In the genomic region with DNA sequence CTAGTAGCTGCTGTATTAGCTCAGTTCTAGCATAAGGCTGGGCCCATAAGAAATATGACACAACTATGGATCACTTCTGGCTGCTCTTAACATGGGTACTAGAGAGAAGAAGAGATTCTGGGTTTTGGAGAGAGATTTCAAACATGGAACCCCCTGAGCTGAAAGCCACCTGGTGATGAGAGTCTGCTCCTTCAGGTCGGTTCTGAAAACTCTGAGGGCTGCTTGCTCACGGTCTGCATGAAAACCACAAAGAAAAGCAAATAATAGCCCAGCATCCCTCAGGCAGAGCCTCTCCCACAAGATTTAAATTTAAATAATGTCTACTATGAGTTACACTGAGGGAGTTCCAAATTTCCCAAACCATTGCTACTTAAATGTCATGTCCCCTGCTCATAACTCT, we compare ENCODE assay signal across 15 cellular contexts.
DNase-seq lines count a peak whose midpoint lies in the region; ATAC-seq and TF ChIP-seq lines count a peak whose summit lies in the region.
"Had no signal": no experiment of that assay in that cellular context is flagged by ENCODE, and none has a peak within 500 bp of the region (broad histone marks: within the 10 kb centered on the region; RNA-seq: fewer than 3 reads in every experiment).

No MANE protein-coding gene starts in this region.

- no TSS peak for BruUV-seq in PC-3 (replicated peaks; lab: Mats Ljungman, UMichigan)

- H3T11ph ChIP-seq in H9 (ENCODE audit: low read length): no peak overlapping the region

- H2BK15ac ChIP-seq in H9 (ENCODE audit: low read depth, low read length): no peak overlapping the region

- H3K23me2 ChIP-seq in H9 (ENCODE audit: insufficient read length, low read depth, low read length, poor library complexity, severe bottlenecking): no peaks in the 10 kb centered on the region

- H3K27me3 ChIP-seq in H9 (ENCODE audit: insufficient read depth, low read length) (no peaks in the 10 kb centered on the region), PC-3 (ENCODE audit: low read length) (no peaks in the 10 kb centered on the region), endodermal cell (ENCODE audit: control insufficient read depth, insufficient read depth, low read length, poor library complexity, severe bottlenecking) (peaks cover 88% of the 10 kb centered on the region)

- no peaks in the 10 kb centered on the region for H3K9me2 ChIP-seq in PC-3 (replicated peaks; ENCODE audit: low read length)

- H3K27ac ChIP-seq in H9 (ENCODE audit: insufficient read length, low read depth, low read length) (no peak overlapping the region), PC-3 (ENCODE audit: low read length) (no peak overlapping the region), endodermal cell (ENCODE audit: low read depth, low read length) (no peak overlapping the region)
- H3K27ac ChIP-seq: BLaER1 treated with 17β-estradiol and CSF1 and Interleukin-3, amounts not matched to agents 10 nM and 100 nM; GM23248; KMS-11 had no signal

- no peaks in the 10 kb centered on the region for H3F3A ChIP-seq in PC-3 (ENCODE audit: low read length, unreplicated experiment)

- H3K4me3 ChIP-seq in PC-3 (ENCODE audit: low read length) (no peak overlapping the region), endodermal cell (ENCODE audit: low read length) (no peak overlapping the region)
- H3K4me3 ChIP-seq: BLaER1 treated with 17β-estradiol and CSF1 and Interleukin-3, amounts not matched to agents 10 nM and 100 nM; GM23248 had no signal

- H3K56ac ChIP-seq in H9 (ENCODE audit: insufficient read length, low read depth, low read length): no peak overlapping the region

- H3K4ac ChIP-seq in H9 (ENCODE audit: low read depth, low read length): no peak overlapping the region

- DNase-seq in H9 (no peak), NCI-H187 (lab: John Stamatoyannopoulos, UW) (peak; percentile 12 to 50), PC-3 (peak; percentile 54), endodermal cell (no peak)
- DNase-seq in activated CD8-positive, alpha-beta memory T cell treated with anti-CD3 and anti-CD28 coated beads, Interleukin-2, amount 10 ng/mL, durations not matched to agents 7 days and 5 days: no peak
- DNase-seq: ACHN; CD4-positive, CD25-positive, alpha-beta regulatory T cell; DMS 273 treated with DMSO at 0.1 percent for 48 hours; EL; GM23248 had no signal

- H3K4me1 Mint-ChIP-seq in H9 (peaks cover 10 to 14% of the 10 kb centered on the region in 2 experiments), endodermal cell (peaks cover 5% of the 10 kb centered on the region)
- no peaks in the 10 kb centered on the region for H3K4me1 Mint-ChIP-seq in activated CD8-positive, alpha-beta memory T cell treated with anti-CD3 and anti-CD28 coated beads, Interleukin-2, amount 10 ng/mL, durations not matched to agents 7 days and 5 days
- H3K4me1 Mint-ChIP-seq: CD4-positive, CD25-positive, alpha-beta regulatory T cell had no signal

- no peak overlapping the region for H3K4me3 Mint-ChIP-seq in H9
- no peak overlapping the region for H3K4me3 Mint-ChIP-seq in endodermal cell
- no peak overlapping the region for H3K4me3 Mint-ChIP-seq in activated CD8-positive, alpha-beta memory T cell treated with anti-CD3 and anti-CD28 coated beads, Interleukin-2, amount 10 ng/mL, durations not matched to agents 7 days and 5 days
- H3K4me3 Mint-ChIP-seq: CD4-positive, CD25-positive, alpha-beta regulatory T cell had no signal

- no peak overlapping the region for H2BK20ac ChIP-seq in H9 (ENCODE audit: low read depth, low read length, poor library complexity, severe bottlenecking)

- H2BK5ac ChIP-seq in H9 (ENCODE audit: insufficient read length, low read length): no peak overlapping the region

- H3K9ac ChIP-seq in H9 (ENCODE audit: extremely low read depth, insufficient read length, low read length) (no peak overlapping the region), PC-3 (ENCODE audit: low read length) (no peak overlapping the region), endodermal cell (ENCODE audit: extremely low read depth, low read length, poor library complexity, severe bottlenecking) (no peak overlapping the region)
- H3K9ac ChIP-seq: BLaER1 treated with 17β-estradiol and CSF1 and Interleukin-3, amounts not matched to agents 10 nM and 100 nM; GM23248; KMS-11 had no signal

- intact Hi-C loops in PC-3 (cut with micrococcal nuclease): no loop called here

- H2BK12ac ChIP-seq in H9 (ENCODE audit: insufficient read length, low read depth, low read length): no peak overlapping the region

- H3K4me1 ChIP-seq in H9 (ENCODE audit: insufficient read depth, low read length) (peaks cover 3% of the 10 kb centered on the region; the same call in 1 of the 2 replicates), PC-3 (ENCODE audit: insufficient read depth, low read length) (no peaks in the 10 kb centered on the region), endodermal cell (ENCODE audit: control insufficient read depth, insufficient read depth, low read length) (no peaks in the 10 kb centered on the region)

- no peak overlapping the region for H3K18ac ChIP-seq in H9 (ENCODE audit: insufficient read length, low read depth, low read length)

- H3K36me3 ChIP-seq in PC-3 (ENCODE audit: low read depth, low read length) (no peaks in the 10 kb centered on the region), endodermal cell (ENCODE audit: control insufficient read depth, insufficient read depth, low read length) (no peaks in the 10 kb centered on the region)
- H3K36me3 ChIP-seq: BLaER1 treated with 17β-estradiol and CSF1 and Interleukin-3, amounts not matched to agents 10 nM and 100 nM had no signal

- H4K5ac ChIP-seq in H9 (ENCODE audit: insufficient read length, low read depth, low read length): no peak overlapping the region

- no peak overlapping the region for H4K8ac ChIP-seq in H9 (replicated peaks; ENCODE audit: insufficient read length, low read depth, low read length)

- peak; percentile 30; the same call in 2 of the 3 replicates for TF ChIP-seq CTCF in H9 (conservative IDR thresholded peaks at IDR 0.05)
- peak; percentile 35; the same call in 1 of the 2 replicates for TF ChIP-seq CTCF in PC-3 (conservative IDR thresholded peaks at IDR 0.05; ENCODE audit: low read depth, low read length)
- TF ChIP-seq CTCF in endodermal cell (conservative IDR thresholded peaks at IDR 0.05): peak; percentile 49

- H3K27me3 Mint-ChIP-seq in H9 (ENCODE audit: low read depth) (peaks cover 21% of the 10 kb centered on the region), endodermal cell (ENCODE audit: insufficient read depth) (peaks cover 66% of the 10 kb centered on the region)
- H3K27me3 Mint-ChIP-seq in activated CD8-positive, alpha-beta memory T cell treated with anti-CD3 and anti-CD28 coated beads, Interleukin-2, amount 10 ng/mL, durations not matched to agents 7 days and 5 days: no peaks in the 10 kb centered on the region

- no peak overlapping the region for H2BK120ac ChIP-seq in H9 (ENCODE audit: low read depth, low read length, poor library complexity, severe bottlenecking)

- H3K9me3 ChIP-seq in H9 (ENCODE audit: control insufficient read depth, low read depth, low read length) (no peaks in the 10 kb centered on the region), PC-3 (ENCODE audit: low read length) (no peaks in the 10 kb centered on the region), endodermal cell (ENCODE audit: control insufficient read depth, low read length) (peaks cover 15% of the 10 kb centered on the region)

- ATAC-seq in PC-3 (no peak; the same call in 1 of the 2 replicates), GM19463 (IDR thresholded peaks at IDR 0.05; ENCODE audit: unreplicated experiment) (no peak), GM21515 (IDR thresholded peaks at IDR 0.05; ENCODE audit: unreplicated experiment) (no peak)
- ATAC-seq in activated CD8-positive, alpha-beta memory T cell treated with anti-CD3 and anti-CD28 coated beads, Interleukin-2, amount 10 ng/mL, durations not matched to agents 7 days and 5 days: no peak
- ATAC-seq: HepG2 had no signal

- CTCF ChIA-PET in PC-3 (lab: Charles Lee): interaction anchor here (0.5 kb wide), 1 partner anchor 74 kb away, joined by 3 read pairs; no protein-coding TSS in a partner anchor
- CTCF ChIA-PET in activated CD8-positive, alpha-beta memory T cell treated with anti-CD3 and anti-CD28 coated beads, Interleukin-2, amount 10 ng/mL, durations not matched to agents 7 days and 5 days (lab: Charles Lee): no interaction called here

- H3K4me2 ChIP-seq in H9 (ENCODE audit: insufficient read depth, insufficient read length, low read length): no peak overlapping the region
- no peak overlapping the region for H3K4me2 ChIP-seq in PC-3 (ENCODE audit: low read length)
- H3K4me2 ChIP-seq: BLaER1 treated with 17β-estradiol and CSF1 and Interleukin-3, amounts not matched to agents 10 nM and 100 nM; KMS-11 had no signal

- H3K79me2 ChIP-seq in H9 (ENCODE audit: insufficient read depth, low read length): no peaks in the 10 kb centered on the region
- no peaks in the 10 kb centered on the region for H3K79me2 ChIP-seq in PC-3 (ENCODE audit: low read length)

- H3K23ac ChIP-seq in H9 (ENCODE audit: insufficient read length, low read depth, low read length): no peak overlapping the region

- no peak overlapping the region for H2AK5ac ChIP-seq in H9 (ENCODE audit: insufficient read length, low read length)

- no peak overlapping the region for H2AFZ ChIP-seq in H9 (ENCODE audit: low read length)
- H2AFZ ChIP-seq in PC-3 (ENCODE audit: low read length): no peak overlapping the region
- H2AFZ ChIP-seq: GM23248 had no signal

- H3K36me3 Mint-ChIP-seq in H9 (ENCODE audit: insufficient read depth in 1 of 3, low read depth in 3 of 3): peaks cover 0 to 5% (median 2%) of the 10 kb centered on the region in 3 experiments; a peak in 3 of 7 replicates
- H3K36me3 Mint-ChIP-seq in endodermal cell (ENCODE audit: low read depth): no peaks in the 10 kb centered on the region
- no peaks in the 10 kb centered on the region for H3K36me3 Mint-ChIP-seq in activated CD8-positive, alpha-beta memory T cell treated with anti-CD3 and anti-CD28 coated beads, Interleukin-2, amount 10 ng/mL, durations not matched to agents 7 days and 5 days
- H3K36me3 Mint-ChIP-seq: CD4-positive, CD25-positive, alpha-beta regulatory T cell had no signal

- no peak overlapping the region for H4K91ac ChIP-seq in H9 (ENCODE audit: insufficient read length, low read depth, low read length)

- peaks cover 0 to 6% of the 10 kb centered on the region in 2 experiments; a peak in 2 of 5 replicates for H3K9me3 Mint-ChIP-seq in H9
- peaks cover 16% of the 10 kb centered on the region for H3K9me3 Mint-ChIP-seq in endodermal cell
- no peaks in the 10 kb centered on the region for H3K9me3 Mint-ChIP-seq in activated CD8-positive, alpha-beta memory T cell treated with anti-CD3 and anti-CD28 coated beads, Interleukin-2, amount 10 ng/mL, durations not matched to agents 7 days and 5 days (ENCODE audit: low read depth)

- no peaks in the 10 kb centered on the region for H3K79me1 ChIP-seq in H9 (ENCODE audit: insufficient read depth, low read depth, low read length, poor library complexity, severe bottlenecking)

- POLR2A ChIA-PET in PC-3 (lab: Charles Lee; ENCODE audit: unreplicated experiment): no interaction called here

- no peak overlapping the region for H3K27ac Mint-ChIP-seq in H9
- no peak overlapping the region for H3K27ac Mint-ChIP-seq in endodermal cell
- no peak overlapping the region for H3K27ac Mint-ChIP-seq in activated CD8-positive, alpha-beta memory T cell treated with anti-CD3 and anti-CD28 coated beads, Interleukin-2, amount 10 ng/mL, durations not matched to agents 7 days and 5 days
- H3K27ac Mint-ChIP-seq: CD4-positive, CD25-positive, alpha-beta regulatory T cell had no signal

- H4K20me1 ChIP-seq in H9 (ENCODE audit: control insufficient read depth, insufficient read depth, insufficient read length) (no peaks in the 10 kb centered on the region), PC-3 (ENCODE audit: low read length) (no peaks in the 10 kb centered on the region)
- H4K20me1 ChIP-seq: BLaER1 treated with 17β-estradiol and CSF1 and Interleukin-3, amounts not matched to agents 10 nM and 100 nM had no signal

- WGBS in H9 (ENCODE audit: extremely low coverage, insufficient read length, low lambda C conversion rate): no CpG with 5 or more reads among the region's 2 CpGs
- 76% methylated on average over 2 of the region's 2 CpGs; no CpG with 5 or more reads in 1 of the 2 experiments for WGBS in endodermal cell (ENCODE audit: insufficient coverage in 1 of 2, insufficient read length in 1 of 2), 2 experiments

- H3K14ac ChIP-seq in H9 (ENCODE audit: insufficient read depth, low read length): no peak overlapping the region

Comparison
In these comparisons a context has a peak if more than half of its experiments do, and no peak if none do; other contexts are left out.
1. DNase-seq: peak in NCI-H187 (2 of 2) and PC-3 (single experiment); none in H9 (single experiment), endodermal cell (single experiment) and activated CD8-positive, alpha-beta memory T cell treated with anti-CD3 and anti-CD28 coated beads, Interleukin-2, amount 10 ng/mL, durations not matched to agents 7 days and 5 days (single experiment).
2. Peak in every context shown above with its lines, with median percentiles within 50 percentile points of each other: CTCF ChIP-seq.